1 cellular context compared by ENCODE assay signal in the genomic region with DNA sequence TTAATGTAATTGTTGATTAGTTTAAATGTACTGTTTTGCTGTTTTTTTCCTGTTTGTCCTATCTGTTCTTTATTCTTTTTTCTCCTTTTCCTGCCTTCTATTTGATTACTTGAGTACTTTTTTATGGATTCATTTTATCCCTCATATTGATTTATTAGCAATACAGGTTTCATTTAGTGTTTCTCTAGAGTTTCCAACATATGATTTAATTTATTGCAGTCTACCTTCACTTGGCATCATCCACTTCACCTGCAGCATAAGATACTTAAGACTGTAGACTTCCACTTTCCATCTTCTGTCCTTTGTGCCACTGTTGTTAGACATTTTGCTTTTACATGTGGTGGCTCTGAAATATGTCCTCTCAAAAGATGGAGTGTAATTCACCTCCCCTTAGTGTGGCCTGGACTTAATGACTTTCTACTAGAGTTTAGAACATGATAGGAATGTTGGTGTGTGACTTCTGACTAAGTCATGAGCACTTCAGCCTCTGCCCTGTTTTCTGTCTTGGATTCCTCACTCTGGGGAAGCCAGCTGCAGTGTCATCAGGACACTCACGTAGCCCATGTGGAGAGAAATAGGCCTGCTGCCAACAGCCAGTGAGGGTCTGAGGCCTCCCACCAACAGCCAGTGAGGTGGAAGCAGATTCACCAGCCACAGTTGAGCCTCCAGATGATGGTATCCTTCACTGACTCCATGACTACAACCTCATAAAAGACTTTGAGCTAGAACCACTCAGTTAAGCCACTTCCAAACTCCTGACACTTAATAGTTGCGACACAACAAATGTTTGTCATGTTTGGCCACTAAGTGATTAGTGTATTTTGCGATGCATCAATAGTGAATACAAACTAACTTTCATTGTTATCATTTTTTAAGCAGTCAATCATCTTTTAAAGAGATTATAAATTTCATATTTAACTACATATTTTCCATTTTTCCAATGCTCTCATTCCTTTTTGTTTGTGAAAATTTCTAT.
TF ChIP-seq lines count a peak whose summit lies in the region.

No MANE protein-coding gene starts in this region.

TF ChIP-seq in K562, 482 proteins besides CTCF, POLR2A, EP300 and RAD21 (continued from another document and continues in another):
- peak; percentile 38; the same call in 1 of the 2 replicates for TF ChIP-seq MGA (IDR thresholded peaks at IDR 0.05)
- no peak for TF ChIP-seq NCOA6 (IDR thresholded peaks at IDR 0.05)
- TF ChIP-seq PHF20 (IDR thresholded peaks at IDR 0.05; ENCODE audit: partially characterized antibody), result no peak
- TF ChIP-seq CREBBP (IDR thresholded peaks at IDR 0.05; ENCODE audit: low read depth, low read length), result no peak
- TF ChIP-seq ZNF609 (CRISPR knock-in tag; IDR thresholded peaks at IDR 0.05; ENCODE audit: borderline replicate concordance), result no peak
- TF ChIP-seq CC2D1A (IDR thresholded peaks at IDR 0.05), result 0 out of 2 replicates have a peak, but pooled peaks have one; percentile 2
- TF ChIP-seq C11orf30 (IDR thresholded peaks at IDR 0.05; ENCODE audit: low read depth), result no peak
- TF ChIP-seq PHF21A (IDR thresholded peaks at IDR 0.05; ENCODE audit: borderline replicate concordance, low read depth), result peak; percentile 27; the same call in 1 of the 2 replicates
- TF ChIP-seq ZNF121 (CRISPR knock-in tag; conservative IDR thresholded peaks at IDR 0.05), result no peak
- no peak for TF ChIP-seq NR3C1 (CRISPR knock-in tag; IDR thresholded peaks at IDR 0.05)
- TF ChIP-seq HNRNPLL (IDR thresholded peaks at IDR 0.05; ENCODE audit: low read depth, low read length, poor library complexity, severe bottlenecking), result no peak
- no peak for TF ChIP-seq ZNF263 (CRISPR knock-in tag; IDR thresholded peaks at IDR 0.05; ENCODE audit: borderline replicate concordance)
- no peak for TF ChIP-seq HNRNPH1 (optimal IDR thresholded peaks at IDR 0.05; ENCODE audit: low read depth, low read length)
- TF ChIP-seq SNIP1 (IDR thresholded peaks at IDR 0.05; ENCODE audit: low read depth), result no peak
- TF ChIP-seq MCM3 (IDR thresholded peaks at IDR 0.05), result no peak
- TF ChIP-seq ARID1B (IDR thresholded peaks at IDR 0.05), result no peak
- no peak; the same call in 1 of the 2 replicates for TF ChIP-seq SOX6 (IDR thresholded peaks at IDR 0.05)
- peak; percentile 56; the same call in 1 of the 2 replicates for TF ChIP-seq CAMTA2 (CRISPR knock-in tag; conservative IDR thresholded peaks at IDR 0.05)
- TF ChIP-seq, protein P1, sequence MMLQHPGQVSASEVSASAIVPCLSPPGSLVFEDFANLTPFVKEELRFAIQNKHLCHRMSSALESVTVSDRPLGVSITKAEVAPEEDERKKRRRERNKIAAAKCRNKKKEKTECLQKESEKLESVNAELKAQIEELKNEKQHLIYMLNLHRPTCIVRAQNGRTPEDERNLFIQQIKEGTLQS (IDR thresholded peaks at IDR 0.05), result no peak
- TF ChIP-seq, protein P1 (CRISPR knock-in tag; conservative IDR thresholded peaks at IDR 0.05), result peak; percentile 88
- TF ChIP-seq, protein P2, sequence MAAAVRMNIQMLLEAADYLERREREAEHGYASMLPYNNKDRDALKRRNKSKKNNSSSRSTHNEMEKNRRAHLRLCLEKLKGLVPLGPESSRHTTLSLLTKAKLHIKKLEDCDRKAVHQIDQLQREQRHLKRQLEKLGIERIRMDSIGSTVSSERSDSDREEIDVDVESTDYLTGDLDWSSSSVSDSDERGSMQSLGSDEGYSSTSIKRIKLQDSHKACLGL (CRISPR knock-in tag; IDR thresholded peaks at IDR 0.05; ENCODE audit: borderline replicate concordance, poor library complexity, severe bottlenecking), result no peak
- no peak for TF ChIP-seq KLF1 (tag; IDR thresholded peaks at IDR 0.05)
- TF ChIP-seq SRSF1 (IDR thresholded peaks at IDR 0.05; ENCODE audit: low read depth, low read length), result no peak
- no peak for TF ChIP-seq ESRRB (CRISPR knock-in tag; IDR thresholded peaks at IDR 0.05; ENCODE audit: borderline replicate concordance)
- no peak for TF ChIP-seq MTA3 (IDR thresholded peaks at IDR 0.05; ENCODE audit: borderline replicate concordance)
- TF ChIP-seq, protein P3, sequence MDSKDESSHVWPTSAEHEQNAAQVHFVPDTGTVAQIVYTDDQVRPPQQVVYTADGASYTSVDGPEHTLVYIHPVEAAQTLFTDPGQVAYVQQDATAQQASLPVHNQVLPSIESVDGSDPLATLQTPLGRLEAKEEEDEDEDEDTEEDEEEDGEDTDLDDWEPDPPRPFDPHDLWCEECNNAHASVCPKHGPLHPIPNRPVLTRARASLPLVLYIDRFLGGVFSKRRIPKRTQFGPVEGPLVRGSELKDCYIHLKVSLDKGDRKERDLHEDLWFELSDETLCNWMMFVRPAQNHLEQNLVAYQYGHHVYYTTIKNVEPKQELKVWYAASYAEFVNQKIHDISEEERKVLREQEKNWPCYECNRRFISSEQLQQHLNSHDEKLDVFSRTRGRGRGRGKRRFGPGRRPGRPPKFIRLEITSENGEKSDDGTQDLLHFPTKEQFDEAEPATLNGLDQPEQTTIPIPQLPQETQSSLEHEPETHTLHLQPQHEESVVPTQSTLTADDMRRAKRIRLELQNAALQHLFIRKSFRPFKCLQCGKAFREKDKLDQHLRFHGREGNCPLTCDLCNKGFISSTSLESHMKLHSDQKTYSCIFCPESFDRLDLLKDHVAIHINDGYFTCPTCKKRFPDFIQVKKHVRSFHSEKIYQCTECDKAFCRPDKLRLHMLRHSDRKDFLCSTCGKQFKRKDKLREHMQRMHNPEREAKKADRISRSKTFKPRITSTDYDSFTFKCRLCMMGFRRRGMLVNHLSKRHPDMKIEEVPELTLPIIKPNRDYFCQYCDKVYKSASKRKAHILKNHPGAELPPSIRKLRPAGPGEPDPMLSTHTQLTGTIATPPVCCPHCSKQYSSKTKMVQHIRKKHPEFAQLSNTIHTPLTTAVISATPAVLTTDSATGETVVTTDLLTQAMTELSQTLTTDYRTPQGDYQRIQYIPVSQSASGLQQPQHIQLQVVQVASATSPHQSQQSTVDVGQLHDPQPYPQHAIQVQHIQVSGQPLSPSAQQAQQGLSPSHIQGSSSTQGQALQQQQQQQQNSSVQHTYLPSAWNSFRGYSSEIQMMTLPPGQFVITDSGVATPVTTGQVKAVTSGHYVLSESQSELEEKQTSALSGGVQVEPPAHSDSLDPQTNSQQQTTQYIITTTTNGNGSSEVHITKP (IDR thresholded peaks at IDR 0.05; ENCODE audit: partially characterized antibody), result no peak
- no peak for TF ChIP-seq FOXP1 (CRISPR knock-in tag; IDR thresholded peaks at IDR 0.05)
- TF ChIP-seq ZFP91 (CRISPR knock-in tag; IDR thresholded peaks at IDR 0.05), result no peak
